Comparison of ENCODE assay signal across 22 cellular contexts in genomic region chr9:95109456-95109855, GRCh38.
"Had no signal": no experiment of that assay in that cellular context is flagged by ENCODE, and none has a peak within 500 bp of the region (broad histone marks: within the 10 kb centered on the region; RNA-seq: fewer than 3 reads in every experiment).

No MANE protein-coding gene starts in this region.

- H3K4me1 Mint-ChIP-seq: naive thymus-derived CD4-positive, alpha-beta T cell had no signal

- H3K27ac ChIP-seq: body of pancreas, pancreas, testis, VCaP had no signal

- H3K27me3 Mint-ChIP-seq: effector memory CD8-positive, alpha-beta T cell; naive thymus-derived CD4-positive, alpha-beta T cell had no signal

- ATAC-seq: activated naive CD4-positive, alpha-beta T cell treated with anti-CD3 and anti-CD28 coated beads, Interleukin-2, amount 50 U/mL, for 72 hours; activated T-cell treated with anti-CD3 and anti-CD28 coated beads, Interleukin-2, amount 50 U/mL, for 72 hours; body of pancreas; effector memory CD8-positive, alpha-beta T cell; left cardiac atrium; naive thymus-derived CD4-positive, alpha-beta T cell; pancreas; right cardiac atrium; stimulated activated naive CD8-positive, alpha-beta T cell treated with anti-CD3 and anti-CD28 coated beads, Interleukin-15, Interleukin-2, amounts not matched to agents 100 U/mL and 50 U/mL, for 24 hours had no signal

- DNase-seq: activated CD4-positive, alpha-beta T cell treated with anti-CD3 and anti-CD28 coated beads for 4 hours; activated CD4-positive, alpha-beta T cell treated with anti-CD3 and anti-CD28 coated beads, Interleukin-2, amount 50 U/mL, for 4 hours; activated naive CD4-positive, alpha-beta T cell; activated T-cell treated with anti-CD3 and anti-CD28 coated beads for 4 hours; activated T-cell treated with anti-CD3 and anti-CD28 coated beads, Interleukin-2, amount 50 U/mL, for 72 hours; body of pancreas; cerebellar nuclear complex; cortex of kidney; effector memory CD8-positive, alpha-beta T cell; erythroblast; left cardiac atrium; midbrain; naive thymus-derived CD4-positive, alpha-beta T cell; nucleus accumbens; right cardiac atrium; stimulated activated CD4-positive, alpha-beta T cell treated with anti-CD3 and anti-CD28 coated beads, Interleukin-2, amount 100 ng/mL, for 48 hours; stimulated activated naive CD8-positive, alpha-beta T cell treated with anti-CD3 and anti-CD28 coated beads, Interleukin-15, Interleukin-2, amounts not matched to agents 100 U/mL and 50 U/mL, for 24 hours; T-helper 1 cell; testis had no signal

- H3K9me3 Mint-ChIP-seq: activated naive CD4-positive, alpha-beta T cell treated with anti-CD3 and anti-CD28 coated beads, Interleukin-2, amount 50 U/mL, for 72 hours; activated T-cell treated with anti-CD3 and anti-CD28 coated beads, Interleukin-2, amount 50 U/mL, for 72 hours; effector memory CD8-positive, alpha-beta T cell; naive thymus-derived CD4-positive, alpha-beta T cell had no signal

- H3K9me3 ChIP-seq: body of pancreas, pancreas, testis had no signal

- H3K4me1 ChIP-seq: testis had no signal

- H3K27ac Mint-ChIP-seq: activated naive CD4-positive, alpha-beta T cell treated with anti-CD3 and anti-CD28 coated beads, Interleukin-2, amount 50 U/mL, for 72 hours; activated T-cell treated with anti-CD3 and anti-CD28 coated beads, Interleukin-2, amount 50 U/mL, for 72 hours; effector memory CD8-positive, alpha-beta T cell had no signal

- H3K4me3 ChIP-seq: body of pancreas, pancreas, testis had no signal

- H3K27me3 ChIP-seq: body of pancreas, pancreas, testis had no signal

- H3K4me3 Mint-ChIP-seq: activated T-cell treated with anti-CD3 and anti-CD28 coated beads, Interleukin-2, amount 50 U/mL, for 72 hours; effector memory CD8-positive, alpha-beta T cell; naive thymus-derived CD4-positive, alpha-beta T cell had no signal
